In the genomic region with DNA sequence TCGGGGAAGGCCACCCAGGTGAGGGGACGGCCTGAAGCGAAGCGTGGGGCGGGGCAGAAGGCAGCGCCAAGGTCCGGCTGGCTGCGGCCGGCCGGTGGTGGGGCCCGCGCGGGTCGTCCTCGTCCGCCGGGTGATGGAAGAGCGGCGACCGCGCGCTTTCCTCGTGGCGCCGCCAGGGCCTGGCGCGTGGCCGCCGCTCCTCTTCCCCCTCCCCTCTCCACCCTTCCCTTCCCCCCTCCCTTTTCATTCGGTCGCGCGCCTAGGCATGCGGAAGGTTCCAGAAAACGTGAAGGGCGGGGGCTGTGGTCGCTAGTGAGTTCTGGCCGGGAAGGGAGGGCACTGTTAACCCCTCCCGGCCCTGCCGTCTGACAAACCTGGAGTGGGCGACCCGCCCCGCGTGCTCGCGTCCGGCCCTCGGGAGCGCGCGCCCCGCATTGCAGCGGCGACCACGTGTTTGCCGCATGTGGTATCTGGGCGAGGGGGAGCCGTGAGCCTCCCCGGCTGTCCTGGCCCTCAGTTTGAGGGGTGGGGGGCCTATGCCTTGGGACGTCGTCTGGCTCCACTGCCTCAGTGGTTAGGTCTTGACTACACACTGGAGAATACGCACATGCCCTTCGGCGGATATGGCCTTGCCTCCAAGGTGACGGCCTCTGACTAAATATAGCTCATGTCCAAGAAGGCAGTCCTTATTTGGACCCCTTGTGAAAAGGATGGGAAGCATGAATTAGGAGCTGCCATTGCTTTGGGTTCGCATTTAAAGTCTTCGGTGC, we compare ENCODE assay signal across 8 cellular contexts. TPM values are rescaled to one million over a fixed set of nuclear protein-coding genes. Genes with fewer than 3 reads are reported as not detected.
DNase-seq lines count a peak whose midpoint lies in the region; TF ChIP-seq lines count a peak whose summit lies in the region.

No MANE protein-coding gene starts in this region.

- under 1% methylated on average over 67 of the region's 67 CpGs for WGBS in liver

- peak in 1 of 2 donors; percentile 15 for TF ChIP-seq RAD21 in liver (IDR thresholded peaks at IDR 0.05)

- H3K4me3 ChIP-seq in GM12865 (ENCODE audit: low read depth, low read length), result peak overlapping the region; percentile 84
- H3K4me3 ChIP-seq in liver (ENCODE audit: low read depth in 1 of 3, low read length in 3 of 3), result peak overlapping the region; percentile 67 to 97 (median 94)

- H3K27ac ChIP-seq in liver (ENCODE audit: low read depth in 1 of 2, low read length in 2 of 2), result peak overlapping the region; percentile 99 to 100

- H3K4me1 ChIP-seq in liver (ENCODE audit: control insufficient read depth in 4 of 4, insufficient read depth in 4 of 4, low read length in 3 of 4), result peaks cover 1 to 36% (median 22%) of the 10 kb centered on the region in 4 donors

- DNase-seq in GM12865 (ENCODE audit: low read depth) (peak; percentile 84), HCEC 1CT (peak; percentile 59), MV-4-11 (lab: John Stamatoyannopoulos, UW) (peak; percentile 60), dedifferentiated amniotic fluid mesenchymal stem cell (ENCODE audit: extremely low spot score) (peak; percentile 47), T1000 (lab: John Stamatoyannopoulos, UW) (no peak)
- peak; percentile 83 for DNase-seq in activated CD4-positive, alpha-beta T cell treated with anti-CD3 and anti-CD28 coated beads for 48 hours
- peak; percentile 79 to 84 for DNase-seq in stimulated activated CD4-positive, alpha-beta T cell treated with anti-CD3 and anti-CD28 coated beads, Interleukin-4, amount 100 ng/mL, for 4 hours

- H3K9ac ChIP-seq in liver (ENCODE audit: low read depth in 1 of 2, low read length in 2 of 2), result peak overlapping the region; percentile 80 to 91

- H3K36me3 ChIP-seq in liver (ENCODE audit: control insufficient read depth in 4 of 4, insufficient read depth in 3 of 4, low read depth in 1 of 4, low read length in 3 of 4), result peaks cover 0 to 29% (median 23%) of the 10 kb centered on the region in 4 donors

- H3K9me3 ChIP-seq in liver (ENCODE audit: control insufficient read depth in 4 of 4, low read length in 3 of 4), result no peaks in the 10 kb centered on the region

- no peak for TF ChIP-seq CTCF in GM12865 (IDR thresholded peaks at IDR 0.05; ENCODE audit: insufficient read depth, low read depth, low read length, missing control alignments)
- peak; percentile 0 for TF ChIP-seq CTCF in liver (IDR thresholded peaks at IDR 0.05; ENCODE audit: low read depth, low read length, missing input control)

- no peaks in the 10 kb centered on the region for H3K27me3 ChIP-seq in liver (ENCODE audit: control insufficient read depth in 4 of 4, insufficient read depth in 4 of 4, low read length in 3 of 4)

TF ChIP-seq in liver, 16 proteins besides CTCF, POLR2A, EP300 and RAD21:
- no peak for TF ChIP-seq RXRA (IDR thresholded peaks at IDR 0.05)
- TF ChIP-seq FOXA2 (IDR thresholded peaks at IDR 0.05), result no peak
- TF ChIP-seq, protein P1, sequence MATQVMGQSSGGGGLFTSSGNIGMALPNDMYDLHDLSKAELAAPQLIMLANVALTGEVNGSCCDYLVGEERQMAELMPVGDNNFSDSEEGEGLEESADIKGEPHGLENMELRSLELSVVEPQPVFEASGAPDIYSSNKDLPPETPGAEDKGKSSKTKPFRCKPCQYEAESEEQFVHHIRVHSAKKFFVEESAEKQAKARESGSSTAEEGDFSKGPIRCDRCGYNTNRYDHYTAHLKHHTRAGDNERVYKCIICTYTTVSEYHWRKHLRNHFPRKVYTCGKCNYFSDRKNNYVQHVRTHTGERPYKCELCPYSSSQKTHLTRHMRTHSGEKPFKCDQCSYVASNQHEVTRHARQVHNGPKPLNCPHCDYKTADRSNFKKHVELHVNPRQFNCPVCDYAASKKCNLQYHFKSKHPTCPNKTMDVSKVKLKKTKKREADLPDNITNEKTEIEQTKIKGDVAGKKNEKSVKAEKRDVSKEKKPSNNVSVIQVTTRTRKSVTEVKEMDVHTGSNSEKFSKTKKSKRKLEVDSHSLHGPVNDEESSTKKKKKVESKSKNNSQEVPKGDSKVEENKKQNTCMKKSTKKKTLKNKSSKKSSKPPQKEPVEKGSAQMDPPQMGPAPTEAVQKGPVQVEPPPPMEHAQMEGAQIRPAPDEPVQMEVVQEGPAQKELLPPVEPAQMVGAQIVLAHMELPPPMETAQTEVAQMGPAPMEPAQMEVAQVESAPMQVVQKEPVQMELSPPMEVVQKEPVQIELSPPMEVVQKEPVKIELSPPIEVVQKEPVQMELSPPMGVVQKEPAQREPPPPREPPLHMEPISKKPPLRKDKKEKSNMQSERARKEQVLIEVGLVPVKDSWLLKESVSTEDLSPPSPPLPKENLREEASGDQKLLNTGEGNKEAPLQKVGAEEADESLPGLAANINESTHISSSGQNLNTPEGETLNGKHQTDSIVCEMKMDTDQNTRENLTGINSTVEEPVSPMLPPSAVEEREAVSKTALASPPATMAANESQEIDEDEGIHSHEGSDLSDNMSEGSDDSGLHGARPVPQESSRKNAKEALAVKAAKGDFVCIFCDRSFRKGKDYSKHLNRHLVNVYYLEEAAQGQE (IDR thresholded peaks at IDR 0.05), result no peak
- TF ChIP-seq NR2F2 (IDR thresholded peaks at IDR 0.05), result peak; percentile 64
- no peak for TF ChIP-seq JUND (IDR thresholded peaks at IDR 0.05)
- TF ChIP-seq, protein P2, sequence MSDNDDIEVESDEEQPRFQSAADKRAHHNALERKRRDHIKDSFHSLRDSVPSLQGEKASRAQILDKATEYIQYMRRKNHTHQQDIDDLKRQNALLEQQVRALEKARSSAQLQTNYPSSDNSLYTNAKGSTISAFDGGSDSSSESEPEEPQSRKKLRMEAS (IDR thresholded peaks at IDR 0.05), result peak; percentile 74
- no peak for TF ChIP-seq TAF1 (conservative IDR thresholded peaks at IDR 0.05)
- no peak for TF ChIP-seq EGR1 (IDR thresholded peaks at IDR 0.05; ENCODE audit: low read depth in 2 of 2)

RNA-seq across cellular contexts. Expression of a gene that starts 0.6 kb away (rescaled TPM):
- 100 to 1,000 TPM in 1 of 2 donors, 10 to 100 TPM in 1; 60.5 to 104 TPM for total RNA-seq in liver
- polyA plus RNA-seq in liver, result 10 to 100 TPM; 48.3 to 99.3 TPM

RNA-seq across cellular contexts. Expression of a gene that starts 21.7 kb away (rescaled TPM):
- total RNA-seq in liver, result 100 to 1,000 TPM in 1 of 2 donors, 10 to 100 TPM in 1; 77.5 to 189 TPM
- 100 to 1,000 TPM in 1 of 2 donors, 10 to 100 TPM in 1; 67.3 to 103 TPM for polyA plus RNA-seq in liver

RNA-seq across cellular contexts. Expression of a gene that starts 37.8 kb away (rescaled TPM):
- 10 to 100 TPM; 29.2 to 50.8 TPM for total RNA-seq in liver
- 100 to 1,000 TPM; 108 to 140 TPM for polyA plus RNA-seq in liver

RNA-seq across cellular contexts. Expression of a gene that starts 44.7 kb away (rescaled TPM):
- total RNA-seq in liver, result 10 to 100 TPM in 1 of 2 donors, 1 to 10 TPM in 1; 9.7 to 11.3 TPM
- 10 to 100 TPM; 69.1 to 74.6 TPM for polyA plus RNA-seq in liver

RNA-seq across cellular contexts. Expression of a gene that starts 56.0 kb away (rescaled TPM):
- 100 to 1,000 TPM; 101 to 108 TPM for total RNA-seq in liver
- 100 to 1,000 TPM; 120 to 195 TPM for polyA plus RNA-seq in liver
